22 cellular contexts compared by ENCODE assay signal in the genomic region with DNA sequence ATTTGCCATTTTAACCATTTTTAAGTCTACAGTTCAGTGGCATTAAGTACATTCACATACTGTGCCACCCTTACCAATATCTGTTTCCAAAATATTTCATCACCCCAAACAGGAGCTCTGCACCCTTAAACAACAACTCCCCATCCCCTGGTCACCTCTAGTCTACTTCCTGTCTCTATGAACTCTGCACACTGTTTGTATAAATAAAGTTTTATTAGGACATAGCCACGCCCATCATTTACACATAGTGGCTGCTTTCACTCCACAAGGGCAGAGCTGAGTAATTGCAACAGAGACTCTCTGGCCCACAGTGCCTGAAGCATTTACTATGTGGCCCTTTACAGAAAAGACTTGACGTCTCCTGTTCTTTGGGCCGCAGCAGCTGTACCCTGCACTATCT. TPM values are rescaled to one million over a fixed set of nuclear protein-coding genes. Genes with fewer than 3 reads are reported as not detected.
DNase-seq lines count a peak whose midpoint lies in the region; ATAC-seq and TF ChIP-seq lines count a peak whose summit lies in the region.
"Had no signal": no experiment of that assay in that cellular context is flagged by ENCODE, and none has a peak within 500 bp of the region (broad histone marks: within the 10 kb centered on the region; RNA-seq: fewer than 3 reads in every experiment).

No MANE protein-coding gene starts in this region.

- no peaks in the 10 kb centered on the region for H3F3A ChIP-seq in PC-3 (ENCODE audit: low read length, unreplicated experiment)

- H4K20me1 ChIP-seq in PC-3 (ENCODE audit: low read length), result no peaks in the 10 kb centered on the region

- CTCF ChIA-PET in PC-3 (lab: Charles Lee), result no interaction called here

- no peaks in the 10 kb centered on the region for H3K79me2 ChIP-seq in PC-3 (ENCODE audit: low read length)

- ATAC-seq in PC-3 (peak; percentile 47), mucosa of descending colon (peak; percentile 74), HG03520 (IDR thresholded peaks at IDR 0.05; ENCODE audit: unreplicated experiment) (no peak), HG03457 (IDR thresholded peaks at IDR 0.05; ENCODE audit: unreplicated experiment) (no peak)
- ATAC-seq: activated naive CD8-positive, alpha-beta T cell treated with anti-CD3 and anti-CD28 coated beads, Interleukin-2, amount 50 U/mL, for 24 hours; GM23338; left cardiac atrium had no signal

- H3K27me3 ChIP-seq in PC-3 (ENCODE audit: low read length), result no peaks in the 10 kb centered on the region
- H3K27me3 ChIP-seq: BLaER1, neural progenitor cell, spleen had no signal

- H3K9me3 ChIP-seq in PC-3 (ENCODE audit: low read length) (no peaks in the 10 kb centered on the region), mucosa of descending colon (no peaks in the 10 kb centered on the region)
- H3K9me3 ChIP-seq: BLaER1, SJCRH30, spleen had no signal

- no TSS peak for BruUV-seq in PC-3 (replicated peaks; lab: Mats Ljungman, UMichigan)

- no peak overlapping the region for H3K27ac ChIP-seq in PC-3 (ENCODE audit: low read length)
- H3K27ac ChIP-seq: BLaER1, HL-60, KMS-11, neural progenitor cell, SJCRH30, spleen had no signal

- no peak for TF ChIP-seq CTCF in PC-3 (conservative IDR thresholded peaks at IDR 0.05; ENCODE audit: low read depth, low read length)
- no peak for TF ChIP-seq CTCF in mucosa of descending colon (IDR thresholded peaks at IDR 0.05)

- no peaks in the 10 kb centered on the region for H3K9me2 ChIP-seq in PC-3 (replicated peaks; ENCODE audit: low read length)

- no peak overlapping the region for H3K4me3 ChIP-seq in PC-3 (ENCODE audit: low read length)
- H3K4me3 ChIP-seq in mucosa of descending colon, result no peak overlapping the region
- H3K4me3 ChIP-seq: BLaER1, GM23338, neural progenitor cell, SJCRH30, spleen had no signal

- DNase-seq in SIG-M5 treated with dmso at 0.1 percent for 504 hours (lab: John Stamatoyannopoulos, UW; ENCODE audit: unreplicated experiment), result peak; percentile 21
- DNase-seq in SIG-M5 (lab: John Stamatoyannopoulos, UW), result no peak
- DNase-seq in HT1080 (ENCODE audit: low read depth), result peak; percentile 51
- peak; percentile 69 for DNase-seq in PC-3
- no peak for DNase-seq in mucosa of descending colon
- no peak for DNase-seq in NCI-H2029 treated with DMSO at 0.1 percent for 48 hours (lab: John Stamatoyannopoulos, UW)
- DNase-seq: activated CD8-positive, alpha-beta memory T cell treated with anti-CD3 and anti-CD28 coated beads for 24 hours; activated naive CD8-positive, alpha-beta T cell treated with anti-CD3 and anti-CD28 coated beads, Interleukin-2, amount 50 U/mL, for 24 hours; DMS153; foreskin melanocyte; left cardiac atrium; midbrain; NCI-H345; spleen had no signal

- intact Hi-C loops in PC-3 (cut with micrococcal nuclease), result no loop called here
- intact Hi-C loops in mucosa of descending colon (cut with DNase I, micrococcal nuclease), result no loop called here

- no peak overlapping the region for H2AFZ ChIP-seq in PC-3 (ENCODE audit: low read length)
- H2AFZ ChIP-seq: GM23338, neural progenitor cell had no signal

- H3K4me1 ChIP-seq in PC-3 (ENCODE audit: insufficient read depth, low read length), result no peaks in the 10 kb centered on the region
- no peaks in the 10 kb centered on the region for H3K4me1 ChIP-seq in mucosa of descending colon (ENCODE audit: low read depth)
- H3K4me1 ChIP-seq: neural progenitor cell, SJCRH30, spleen had no signal

- H3K9ac ChIP-seq in PC-3 (ENCODE audit: low read length), result no peak overlapping the region
- H3K9ac ChIP-seq: BLaER1, KMS-11, neural progenitor cell had no signal

- POLR2A ChIA-PET in PC-3 (lab: Charles Lee; ENCODE audit: unreplicated experiment), result no interaction called here

- H3K4me2 ChIP-seq in PC-3 (ENCODE audit: low read length), result no peak overlapping the region
- H3K4me2 ChIP-seq: BLaER1, GM23338, KMS-11, neural progenitor cell had no signal

- H3K36me3 ChIP-seq in PC-3 (ENCODE audit: low read depth, low read length) (no peaks in the 10 kb centered on the region), mucosa of descending colon (ENCODE audit: low read depth) (no peaks in the 10 kb centered on the region)
- H3K36me3 ChIP-seq: neural progenitor cell, SJCRH30 had no signal

RNA-seq across cellular contexts. Expression of gene KCNAB2, which starts 30.1 kb away (rescaled TPM):
- total RNA-seq in HT1080 (2014; rRNA removed; shearing (Covaris generic)), result 31.6 and 34.1 TPM in 2 replicates
- 18.8 and 21.1 TPM in 2 replicates for polyA plus RNA-seq in HT1080 (2015; cell fraction: cytosol; rRNA removed)
- polyA plus RNA-seq in HT1080 (2015; cell fraction: nucleus; rRNA removed), result 24.7 and 26.5 TPM in 2 replicates
- total RNA-seq in PC-3 (2014; rRNA removed) (26.4 and 28.5 TPM in 2 replicates), mucosa of descending colon (10 to 100 TPM in 2 of 3 donors, 1 to 10 TPM in 1; 6.9 to 15.7 (median 11.8) TPM)

Comparison
In these comparisons a context has a peak if more than half of its experiments do, and no peak if none do; other contexts are left out.
1. DNase-seq: peak in SIG-M5 treated with dmso at 0.1 percent for 504 hours (single experiment), HT1080 (single experiment) and PC-3 (single experiment); none in SIG-M5 (single experiment), mucosa of descending colon (0 of 3) and NCI-H2029 treated with DMSO at 0.1 percent for 48 hours (single experiment).
2. ATAC-seq: peak in PC-3 (single experiment) and mucosa of descending colon (single experiment); none in HG03520 (single experiment) and HG03457 (single experiment).